In the genomic region with DNA sequence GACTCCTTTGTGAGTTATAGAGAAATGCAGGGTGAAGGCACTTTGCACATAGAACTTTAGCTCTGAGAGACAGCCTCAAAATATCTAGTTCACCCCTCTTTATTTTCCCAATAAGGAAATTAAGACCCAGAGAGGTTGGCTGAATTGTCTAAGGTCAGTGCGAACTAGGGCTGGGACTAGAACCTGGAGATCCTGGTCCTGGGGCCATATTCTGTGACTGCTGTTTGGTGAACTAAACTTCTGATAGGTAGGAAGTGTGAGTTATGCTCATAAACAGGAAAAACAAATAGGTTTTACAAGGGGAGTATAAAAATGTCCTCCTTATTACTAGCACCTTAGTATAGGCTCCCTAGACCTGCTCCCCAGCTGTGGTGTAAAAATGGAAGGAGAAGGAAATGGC, we compare ENCODE assay signal across 2 cellular contexts.
TF ChIP-seq lines count a peak whose summit lies in the region.

No MANE protein-coding gene starts in this region.

TF ChIP-seq in GM12878, 131 proteins besides CTCF, POLR2A, EP300 and RAD21 (continued from another document):
- 0 out of 2 replicates have a peak, but pooled peaks have one; percentile 29 for TF ChIP-seq POLR2AphosphoS5 (IDR thresholded peaks at IDR 0.05; ENCODE audit: low read length)

TF ChIP-seq in HEK293T, 16 proteins besides CTCF, POLR2A, EP300 and RAD21:
- TF ChIP-seq, protein P1, sequence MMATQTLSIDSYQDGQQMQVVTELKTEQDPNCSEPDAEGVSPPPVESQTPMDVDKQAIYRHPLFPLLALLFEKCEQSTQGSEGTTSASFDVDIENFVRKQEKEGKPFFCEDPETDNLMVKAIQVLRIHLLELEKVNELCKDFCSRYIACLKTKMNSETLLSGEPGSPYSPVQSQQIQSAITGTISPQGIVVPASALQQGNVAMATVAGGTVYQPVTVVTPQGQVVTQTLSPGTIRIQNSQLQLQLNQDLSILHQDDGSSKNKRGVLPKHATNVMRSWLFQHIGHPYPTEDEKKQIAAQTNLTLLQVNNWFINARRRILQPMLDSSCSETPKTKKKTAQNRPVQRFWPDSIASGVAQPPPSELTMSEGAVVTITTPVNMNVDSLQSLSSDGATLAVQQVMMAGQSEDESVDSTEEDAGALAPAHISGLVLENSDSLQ (IDR thresholded peaks at IDR 0.05) = no peak
- TF ChIP-seq ELF4 (IDR thresholded peaks at IDR 0.05) (no peak), ZNF384 (IDR thresholded peaks at IDR 0.05) (no peak), FOXK2 (IDR thresholded peaks at IDR 0.05) (no peak), TARDBP (IDR thresholded peaks at IDR 0.05) (no peak), FOXA1 (IDR thresholded peaks at IDR 0.05) (no peak), CTBP1 (IDR thresholded peaks at IDR 0.05; ENCODE audit: borderline replicate concordance) (no peak), ARNT (IDR thresholded peaks at IDR 0.05) (no peak), BHLHE40 (IDR thresholded peaks at IDR 0.05; ENCODE audit: borderline replicate concordance) (no peak), LEF1 (IDR thresholded peaks at IDR 0.05; ENCODE audit: borderline replicate concordance) (no peak), SP1 (IDR thresholded peaks at IDR 0.05) (no peak), SUZ12 (IDR thresholded peaks at IDR 0.05) (no peak), NFRKB (IDR thresholded peaks at IDR 0.05) (no peak)
TF ChIP-seq in HEK293T: peak in this region for 0.
